Comparison of ENCODE assay signal across 8 cellular contexts in the genomic region with DNA sequence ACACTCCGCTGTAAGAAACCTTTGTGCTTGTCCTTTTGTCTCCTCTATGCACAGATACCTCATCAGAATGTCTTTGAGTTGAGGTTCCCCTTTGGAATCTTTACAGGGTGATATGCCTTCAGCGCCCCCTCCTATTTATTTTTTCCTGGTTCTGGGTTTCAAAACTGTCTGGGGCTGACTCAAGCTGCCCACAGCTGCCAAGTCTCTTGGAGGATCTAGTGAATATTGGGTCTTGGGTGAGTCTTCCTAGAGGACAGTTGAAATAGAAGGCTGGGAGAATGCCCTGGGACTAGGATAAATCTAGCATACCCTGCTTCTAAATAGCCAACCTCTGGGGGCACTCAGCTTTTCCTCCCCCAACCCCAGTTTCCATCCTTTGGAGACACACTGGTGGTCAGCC. TPM values are rescaled to one million over a fixed set of nuclear protein-coding genes. Genes with fewer than 3 reads are reported as not detected.
DNase-seq lines count a peak whose midpoint lies in the region; ATAC-seq, FAIRE-seq and TF ChIP-seq lines count a peak whose summit lies in the region.

No MANE protein-coding gene starts in this region.

- TF ChIP-seq CTCF in heart left ventricle (IDR thresholded peaks at IDR 0.05) (no peak), transverse colon (IDR thresholded peaks at IDR 0.05) (no peak)

- H3K36me3 Mint-ChIP-seq in activated naive CD8-positive, alpha-beta T cell treated with anti-CD3 and anti-CD28 coated beads, Interleukin-2, amount 50 U/mL, for 24 hours (ENCODE audit: low read depth) = peaks cover 18% of the 10 kb centered on the region

- no peak for TF ChIP-seq POLR2A in heart left ventricle (IDR thresholded peaks at IDR 0.05)
- TF ChIP-seq POLR2A in transverse colon (IDR thresholded peaks at IDR 0.05) = no peak

- ATAC-seq in heart left ventricle (peak in 1 of 4 donors; percentile 2), Right ventricle myocardium superior (ENCODE audit: poor library complexity) (no peak), HG03095 (IDR thresholded peaks at IDR 0.05; ENCODE audit: unreplicated experiment) (no peak)
- no peak for ATAC-seq in activated naive CD8-positive, alpha-beta T cell treated with anti-CD3 and anti-CD28 coated beads, Interleukin-2, amount 50 U/mL, for 24 hours

- H3K36me3 ChIP-seq in heart left ventricle (peaks cover 0 to 14% (median 7%) of the 10 kb centered on the region in 9 donors), transverse colon (no peaks in the 10 kb centered on the region)

- FAIRE-seq in RCC 7860 (lab: Jason Lieb, UNC) = no peak

- TF ChIP-seq EP300 in transverse colon (IDR thresholded peaks at IDR 0.05; ENCODE audit: low read depth) = no peak

- H3K9me3 ChIP-seq in heart left ventricle (no peaks in the 10 kb centered on the region), transverse colon (no peaks in the 10 kb centered on the region)

- H3K27me3 Mint-ChIP-seq in activated naive CD8-positive, alpha-beta T cell treated with anti-CD3 and anti-CD28 coated beads, Interleukin-2, amount 50 U/mL, for 24 hours = no peaks in the 10 kb centered on the region

- H3K27ac ChIP-seq in heart left ventricle = peak overlapping the region; percentile 82 to 98 (median 94)
- peak overlapping the region; percentile 94 to 99 (median 95) for H3K27ac ChIP-seq in transverse colon

- intact Hi-C loops in heart left ventricle (cut with DNase I) = loop anchor here in 2 of 10 donors (10.0 kb wide), 1 partner anchor 131 kb away; the partner anchor contains the start of gene ZNF44 (in 2 of the 2)
- intact Hi-C loops in Right ventricle myocardium superior (cut with DNase I) = no loop called here
- intact Hi-C loops in transverse colon (cut with DNase I; ENCODE audit: low total_unique reads) = no loop called here

- H3K4me3 ChIP-seq in heart left ventricle (peak overlapping the region; percentile 70 to 99 (median 84)), transverse colon (peak overlapping the region; percentile 83 to 98 (median 88))

- H3K4me1 ChIP-seq in heart left ventricle = peaks cover 0 to 42% (median 33%) of the 10 kb centered on the region in 12 donors
- H3K4me1 ChIP-seq in transverse colon = peaks cover 5 to 31% (median 13%) of the 10 kb centered on the region in 4 donors

- H3K4me3 Mint-ChIP-seq in activated naive CD8-positive, alpha-beta T cell treated with anti-CD3 and anti-CD28 coated beads, Interleukin-2, amount 50 U/mL, for 24 hours = peak overlapping the region; percentile 100

- WGBS in heart left ventricle, 4 donors = 4 to 15% (median 10%) methylated on average over 2 of the region's 2 CpGs
- WGBS in transverse colon (ENCODE audit: low coverage in 1 of 2), 2 donors = 8 to 10% methylated on average over 2 of the region's 2 CpGs

- in situ Hi-C loops in transverse colon (cut with MboI; ENCODE audit: low pct_ligation_motif_present in 1 of 4, low pct_unique_long_range_greater_than_20kb in 1 of 4, low sequenced_read_pairs in 3 of 4) = no loop called here

- no peaks in the 10 kb centered on the region for H3K9me3 Mint-ChIP-seq in activated naive CD8-positive, alpha-beta T cell treated with anti-CD3 and anti-CD28 coated beads, Interleukin-2, amount 50 U/mL, for 24 hours

- DNase-seq in heart left ventricle = no peak
- DNase-seq in Right ventricle myocardium superior = no peak
- no peak for DNase-seq in activated naive CD8-positive, alpha-beta T cell treated with anti-CD3 and anti-CD28 coated beads, Interleukin-2, amount 50 U/mL, for 24 hours
- DNase-seq in kidney tubule cell (ENCODE audit: low spot score) = peak; percentile 36
- DNase-seq in transverse colon = no peak
- no peak for DNase-seq in NCI-H510A treated with DMSO at 0.1 percent for 48 hours (lab: John Stamatoyannopoulos, UW)
- DNase-seq in RCC 7860 (ENCODE audit: low spot score) = no peak

- H3K27me3 ChIP-seq in heart left ventricle = no peaks in the 10 kb centered on the region
- no peaks in the 10 kb centered on the region for H3K27me3 ChIP-seq in transverse colon

- H3K4me1 Mint-ChIP-seq in activated naive CD8-positive, alpha-beta T cell treated with anti-CD3 and anti-CD28 coated beads, Interleukin-2, amount 50 U/mL, for 24 hours = peaks cover 49% of the 10 kb centered on the region

- peak overlapping the region; percentile 99 for H3K27ac Mint-ChIP-seq in activated naive CD8-positive, alpha-beta T cell treated with anti-CD3 and anti-CD28 coated beads, Interleukin-2, amount 50 U/mL, for 24 hours

RNA-seq across cellular contexts. Expression of gene ZNF136, which starts 0.9 kb away (rescaled TPM):
- total RNA-seq in heart left ventricle (1 to 10 TPM; 2.7 to 7.5 (median 4.8) TPM), Right ventricle myocardium superior (4.2 TPM), transverse colon (10 to 100 TPM in 2 of 4 donors, 1 to 10 TPM in 2; 6.3 to 18.7 (median 9.1) TPM)
- polyA plus RNA-seq in heart left ventricle = 1 to 10 TPM; 2.9 to 3.1 TPM

RNA-seq across cellular contexts. Expression of gene ZNF625, which starts 7.3 kb away (rescaled TPM):
- 1 to 10 TPM; 3.1 to 7.2 (median 4.5) TPM for total RNA-seq in heart left ventricle
- polyA plus RNA-seq in heart left ventricle = 1 to 10 TPM in 1 of 2 donors, under 1 TPM in 1; 1.00 to 1.7 TPM
- 3.2 TPM for total RNA-seq in Right ventricle myocardium superior
- 1 to 10 TPM in 2 of 4 donors, under 1 TPM in 1, not detected in 1; 0.60 to 2.3 (median 2.2) TPM for total RNA-seq in transverse colon

RNA-seq across cellular contexts. Expression of gene ZNF20, which starts 23.7 kb away (rescaled TPM):
- 1 to 10 TPM in 5 of 9 donors, under 1 TPM in 1, not detected in 3; 0.63 to 2.7 (median 1.4) TPM for total RNA-seq in heart left ventricle
- polyA plus RNA-seq in heart left ventricle = 1 to 10 TPM; 1.2 to 1.6 TPM
- total RNA-seq in Right ventricle myocardium superior = 0.97 TPM
- total RNA-seq in transverse colon = 1 to 10 TPM in 3 of 4 donors, under 1 TPM in 1; 0.37 to 4.8 (median 2.9) TPM
